12 cellular contexts compared by ENCODE assay signal in genomic region chr3:123745184-123745855, GRCh38.
DNase-seq lines count a peak whose midpoint lies in the region; ATAC-seq and TF ChIP-seq lines count a peak whose summit lies in the region.
"Had no signal": no experiment of that assay in that cellular context is flagged by ENCODE, and none has a peak within 500 bp of the region (broad histone marks: within the 10 kb centered on the region; RNA-seq: fewer than 3 reads in every experiment).

No MANE protein-coding gene starts in this region.

- POLR2A ChIA-PET in CD4-positive, alpha-beta T cell (lab: Charles Lee): no interaction called here

- H3K27me3 ChIP-seq in DOHH2 (ENCODE audit: control insufficient read depth, low read length): peaks cover 24% of the 10 kb centered on the region
- H3K27me3 ChIP-seq in ovary: no peaks in the 10 kb centered on the region
- H3K27me3 ChIP-seq in CD4-positive, alpha-beta T cell (ENCODE audit: control insufficient read depth, insufficient read depth, low read length): no peaks in the 10 kb centered on the region

- CTCF ChIA-PET in CD4-positive, alpha-beta T cell (lab: Charles Lee): no interaction called here

- no peak overlapping the region for H3K4me3 Mint-ChIP-seq in chondrocyte (ENCODE audit: unreplicated experiment)
- H3K4me3 Mint-ChIP-seq in CD4-positive, alpha-beta T cell: no peak overlapping the region
- H3K4me3 Mint-ChIP-seq: activated T-cell treated with anti-CD3 and anti-CD28 coated beads, Interleukin-2, amount 50 U/mL, for 4 hours; T-helper 1 cell treated with Interleukin-12 subunit alpha and Interleukin-12 subunit beta and Interleukin-4 antibody, amounts not matched to agents 30 μg/mL and 1 μg/mL, for 36 hours had no signal

- H3K27ac ChIP-seq in DOHH2 (ENCODE audit: low read depth, low read length) (no peak overlapping the region), ovary (no peak overlapping the region)
- no peak overlapping the region for H3K27ac ChIP-seq in CD4-positive, alpha-beta T cell (ENCODE audit: low read depth, low read length)

- no peaks in the 10 kb centered on the region for H3K9me3 Mint-ChIP-seq in chondrocyte (ENCODE audit: low read depth)
- H3K9me3 Mint-ChIP-seq in CD4-positive, alpha-beta T cell: no peaks in the 10 kb centered on the region
- H3K9me3 Mint-ChIP-seq: activated T-cell treated with anti-CD3 and anti-CD28 coated beads, Interleukin-2, amount 50 U/mL, for 4 hours; T-helper 1 cell treated with Interleukin-12 subunit alpha and Interleukin-12 subunit beta and Interleukin-4 antibody, amounts not matched to agents 30 μg/mL and 1 μg/mL, for 36 hours had no signal

- no peak overlapping the region for H3K4me2 ChIP-seq in DOHH2 (ENCODE audit: low read length)

- TF ChIP-seq POLR2A in ovary (IDR thresholded peaks at IDR 0.05): no peak

- TF ChIP-seq CTCF in DOHH2 (IDR thresholded peaks at IDR 0.05; ENCODE audit: low read depth, low read length, poor library complexity, severe bottlenecking) (peak; percentile 24), chondrocyte (IDR thresholded peaks at IDR 0.05) (peak; percentile 56), ovary (IDR thresholded peaks at IDR 0.05) (no peak)
- no peak for TF ChIP-seq CTCF in CD4-positive, alpha-beta T cell (IDR thresholded peaks at IDR 0.05)

- intact Hi-C loops in ovary (cut with DNase I): no loop called here
- intact Hi-C loops in CD4-positive, alpha-beta T cell (cut with DNase I, micrococcal nuclease): no loop called here

- DNase-seq in M059J (ENCODE audit: low read depth) (peak; percentile 52), chondrocyte (ENCODE audit: low spot score) (no peak), medulla oblongata (ENCODE audit: extremely low spot score) (peak; percentile 41), ovary (no peak), AG08396 (ENCODE audit: low spot score) (no peak)
- DNase-seq in CD4-positive, alpha-beta T cell: no peak
- DNase-seq: activated T-cell treated with anti-CD3 and anti-CD28 coated beads, Interleukin-2, amount 50 U/mL, for 4 hours; NCI-H524 treated with DMSO at 0.1 percent for 48 hours; nucleus accumbens had no signal

- H3K4me3 ChIP-seq in DOHH2 (ENCODE audit: low read length) (no peak overlapping the region), ovary (no peak overlapping the region)

- H3K4me1 Mint-ChIP-seq in chondrocyte (ENCODE audit: low read depth): peaks cover 36% of the 10 kb centered on the region
- no peaks in the 10 kb centered on the region for H3K4me1 Mint-ChIP-seq in CD4-positive, alpha-beta T cell (ENCODE audit: low read depth)

- no peak for ATAC-seq in CD4-positive, alpha-beta T cell (ENCODE audit: poor library complexity)
- no peak for ATAC-seq in HG02763 (IDR thresholded peaks at IDR 0.05; ENCODE audit: unreplicated experiment)
- ATAC-seq: activated T-cell treated with anti-CD3 and anti-CD28 coated beads, Interleukin-2, amount 50 U/mL, for 4 hours had no signal

- no peak overlapping the region for H3K27ac Mint-ChIP-seq in chondrocyte (ENCODE audit: unreplicated experiment)
- H3K27ac Mint-ChIP-seq in CD4-positive, alpha-beta T cell: no peak overlapping the region
- H3K27ac Mint-ChIP-seq: T-helper 1 cell treated with Interleukin-12 subunit alpha and Interleukin-12 subunit beta and Interleukin-4 antibody, amounts not matched to agents 30 μg/mL and 1 μg/mL, for 36 hours had no signal

- no peaks in the 10 kb centered on the region for H3K9me3 ChIP-seq in DOHH2 (ENCODE audit: control insufficient read depth, insufficient read depth, low read length)
- H3K9me3 ChIP-seq in ovary: no peaks in the 10 kb centered on the region
- H3K9me3 ChIP-seq in CD4-positive, alpha-beta T cell (ENCODE audit: control insufficient read depth, low read length): no peaks in the 10 kb centered on the region

- H3K79me2 ChIP-seq in DOHH2 (ENCODE audit: control insufficient read depth, low read length): no peaks in the 10 kb centered on the region

- H3K36me3 Mint-ChIP-seq in chondrocyte (ENCODE audit: low read depth): peaks cover 2% of the 10 kb centered on the region
- H3K36me3 Mint-ChIP-seq in CD4-positive, alpha-beta T cell (ENCODE audit: low read depth): no peaks in the 10 kb centered on the region

- no peaks in the 10 kb centered on the region for H4K20me1 ChIP-seq in DOHH2 (ENCODE audit: control insufficient read depth, insufficient read depth, low read depth, low read length)

- H3K4me1 ChIP-seq in DOHH2 (ENCODE audit: control insufficient read depth, low read length) (no peaks in the 10 kb centered on the region), ovary (ENCODE audit: insufficient read depth) (peaks cover 6% of the 10 kb centered on the region)

- no peaks in the 10 kb centered on the region for H3K27me3 Mint-ChIP-seq in chondrocyte (ENCODE audit: low read depth)
- no peaks in the 10 kb centered on the region for H3K27me3 Mint-ChIP-seq in CD4-positive, alpha-beta T cell

- H3K36me3 ChIP-seq in DOHH2 (ENCODE audit: control insufficient read depth, low read length) (no peaks in the 10 kb centered on the region), ovary (no peaks in the 10 kb centered on the region)

- no peaks in the 10 kb centered on the region for H3F3A ChIP-seq in DOHH2 (ENCODE audit: control insufficient read depth, insufficient read depth)

- no peak for TF ChIP-seq EP300 in ovary (IDR thresholded peaks at IDR 0.05)

- 91 to 94% (median 93%) methylated on average over 1 of the region's 1 CpG for WGBS in ovary, 3 donors

- no peaks in the 10 kb centered on the region for H3K9me2 ChIP-seq in DOHH2 (replicated peaks; ENCODE audit: control insufficient read depth, low read length)

Comparison
In these comparisons a context has a peak if more than half of its experiments do, and no peak if none do; other contexts are left out.
1. CTCF ChIP-seq: peak in DOHH2 (single experiment) and chondrocyte (single experiment); none in ovary (0 of 3) and CD4-positive, alpha-beta T cell (single experiment).
2. DNase-seq: peak in M059J (single experiment) and medulla oblongata (single experiment); none in chondrocyte (single experiment), ovary (0 of 5), CD4-positive, alpha-beta T cell (0 of 10) and AG08396 (single experiment).